ENCODE assay signal across 17 cellular contexts in genomic region chr16:12419151-12419550, GRCh38.
DNase-seq lines count a peak whose midpoint lies in the region; ATAC-seq and TF ChIP-seq lines count a peak whose summit lies in the region.
"Had no signal": no experiment of that assay in that cellular context is flagged by ENCODE, and none has a peak within 500 bp of the region (broad histone marks: within the 10 kb centered on the region; RNA-seq: fewer than 3 reads in every experiment).

No MANE protein-coding gene starts in this region.

- peak; percentile 19 for DNase-seq in iPS-NIHi11 (ENCODE audit: low spot score)
- DNase-seq in neural progenitor cell (ENCODE audit: low spot score), result peak; percentile 40
- DNase-seq in upper lobe of right lung, result peak; percentile 16
- no peak for DNase-seq in heart right ventricle
- DNase-seq: C1 segment of cervical spinal cord; Calu3; CD4-positive, alpha-beta memory T cell; COR-L47; DMS153; DND-41; H7; HCEC 1CT had no signal

- peaks cover 3% of the 10 kb centered on the region for H3K9me3 Mint-ChIP-seq in neural progenitor cell
- H3K9me3 Mint-ChIP-seq: CD4-positive, alpha-beta memory T cell had no signal

- no peak overlapping the region for H3K9ac ChIP-seq in BLaER1
- H3K9ac ChIP-seq in neural progenitor cell, result no peak overlapping the region

- H3K4me2 ChIP-seq in BLaER1 (peak overlapping the region; percentile 63), neural progenitor cell (no peak overlapping the region)

- no peaks in the 10 kb centered on the region for H3K27me3 ChIP-seq in BLaER1
- H3K27me3 ChIP-seq in neural progenitor cell, result no peaks in the 10 kb centered on the region
- no peaks in the 10 kb centered on the region for H3K27me3 ChIP-seq in upper lobe of right lung
- no peaks in the 10 kb centered on the region for H3K27me3 ChIP-seq in heart right ventricle

- peaks cover 4% of the 10 kb centered on the region for H3K36me3 Mint-ChIP-seq in neural progenitor cell

- intact Hi-C loops in upper lobe of right lung (cut with DNase I), result no loop called here
- intact Hi-C loops in heart right ventricle (cut with DNase I), result no loop called here

- H3K4me3 ChIP-seq in BLaER1 (no peak overlapping the region), neural progenitor cell (no peak overlapping the region), upper lobe of right lung (no peak overlapping the region), heart right ventricle (no peak overlapping the region)

- peaks cover 5% of the 10 kb centered on the region for H3K4me1 Mint-ChIP-seq in neural progenitor cell

- no peak overlapping the region for H3K4me3 Mint-ChIP-seq in neural progenitor cell
- H3K4me3 Mint-ChIP-seq: B cell; CD4-positive, alpha-beta memory T cell had no signal

- H3K4me1 ChIP-seq in BLaER1 (peaks cover 100% of the 10 kb centered on the region), neural progenitor cell (peaks cover 6% of the 10 kb centered on the region), upper lobe of right lung (no peaks in the 10 kb centered on the region), heart right ventricle (peaks cover 0 to 4% (median 0%) of the 10 kb centered on the region in 9 donors)

- H3K36me3 ChIP-seq in BLaER1, result peaks cover 56% of the 10 kb centered on the region
- H3K36me3 ChIP-seq in neural progenitor cell, result no peaks in the 10 kb centered on the region
- H3K36me3 ChIP-seq in upper lobe of right lung, result no peaks in the 10 kb centered on the region
- no peaks in the 10 kb centered on the region for H3K36me3 ChIP-seq in heart right ventricle

- peaks cover 9% of the 10 kb centered on the region for H3K27me3 Mint-ChIP-seq in neural progenitor cell (ENCODE audit: insufficient read depth, low read depth)
- H3K27me3 Mint-ChIP-seq: B cell; CD4-positive, alpha-beta memory T cell had no signal

- no peak for TF ChIP-seq CTCF in neural progenitor cell (IDR thresholded peaks at IDR 0.05)
- TF ChIP-seq CTCF in upper lobe of right lung (IDR thresholded peaks at IDR 0.05), result no peak
- no peak for TF ChIP-seq CTCF in heart right ventricle (IDR thresholded peaks at IDR 0.05)

- H3K79me2 ChIP-seq in neural progenitor cell (ENCODE audit: low read depth), result no peaks in the 10 kb centered on the region

- H3K27ac Mint-ChIP-seq in neural progenitor cell, result no peak overlapping the region
- H3K27ac Mint-ChIP-seq: CD4-positive, alpha-beta memory T cell had no signal

- no peaks in the 10 kb centered on the region for H3F3A ChIP-seq in neural progenitor cell (ENCODE audit: low read depth)

- H3K27ac ChIP-seq in BLaER1 (peak overlapping the region; percentile 66; the same call in 1 of the 2 replicates), neural progenitor cell (no peak overlapping the region), upper lobe of right lung (no peak overlapping the region), heart right ventricle (no peak overlapping the region)
- H3K27ac ChIP-seq: 22Rv1 had no signal

- H4K20me1 ChIP-seq in BLaER1 (no peaks in the 10 kb centered on the region), neural progenitor cell (ENCODE audit: low read depth) (no peaks in the 10 kb centered on the region)

- no peak for ATAC-seq in upper lobe of right lung
- ATAC-seq in HG03469 (IDR thresholded peaks at IDR 0.05; ENCODE audit: unreplicated experiment), result no peak
- no peak for ATAC-seq in heart right ventricle
- ATAC-seq in HG02610 (IDR thresholded peaks at IDR 0.05; ENCODE audit: unreplicated experiment), result no peak

- peaks cover 5% of the 10 kb centered on the region; the same call in 1 of the 2 replicates for H3K9me3 ChIP-seq in BLaER1
- no peaks in the 10 kb centered on the region for H3K9me3 ChIP-seq in neural progenitor cell (ENCODE audit: low read depth)
- no peaks in the 10 kb centered on the region for H3K9me3 ChIP-seq in upper lobe of right lung
- H3K9me3 ChIP-seq in heart right ventricle, result no peaks in the 10 kb centered on the region

- no peak overlapping the region for H2AFZ ChIP-seq in neural progenitor cell (replicated peaks)

- WGBS in heart right ventricle, 2 donors, result 84 to 93% methylated on average over 4 of the region's 4 CpGs

Comparison
In these comparisons a context has a peak if more than half of its experiments do, and no peak if none do; other contexts are left out.
1. DNase-seq: peak in iPS-NIHi11 (single experiment), neural progenitor cell (single experiment) and upper lobe of right lung (single experiment); none in heart right ventricle (0 of 2).